ENCODE assay signal across 1 cellular context in genomic region chr2:68849579-68850030, GRCh38.
A peak's percentile ranks its signal among the peaks of the same experiment; 100 is the strongest.
TF ChIP-seq lines count a peak whose summit lies in the region.

No MANE protein-coding gene starts in this region.

TF ChIP-seq in K562, 482 proteins besides CTCF, POLR2A, EP300 and RAD21 (continued from another document and continues in another):
- TF ChIP-seq, protein P1, sequence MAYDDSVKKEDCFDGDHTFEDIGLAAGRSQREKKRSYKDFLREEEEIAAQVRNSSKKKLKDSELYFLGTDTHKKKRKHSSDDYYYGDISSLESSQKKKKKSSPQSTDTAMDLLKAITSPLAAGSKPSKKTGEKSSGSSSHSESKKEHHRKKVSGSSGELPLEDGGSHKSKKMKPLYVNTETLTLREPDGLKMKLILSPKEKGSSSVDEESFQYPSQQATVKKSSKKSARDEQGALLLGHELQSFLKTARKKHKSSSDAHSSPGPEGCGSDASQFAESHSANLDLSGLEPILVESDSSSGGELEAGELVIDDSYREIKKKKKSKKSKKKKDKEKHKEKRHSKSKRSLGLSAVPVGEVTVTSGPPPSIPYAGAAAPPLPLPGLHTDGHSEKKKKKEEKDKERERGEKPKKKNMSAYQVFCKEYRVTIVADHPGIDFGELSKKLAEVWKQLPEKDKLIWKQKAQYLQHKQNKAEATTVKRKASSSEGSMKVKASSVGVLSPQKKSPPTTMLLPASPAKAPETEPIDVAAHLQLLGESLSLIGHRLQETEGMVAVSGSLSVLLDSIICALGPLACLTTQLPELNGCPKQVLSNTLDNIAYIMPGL (CRISPR knock-in tag; IDR thresholded peaks at IDR 0.05) = no peak
- TF ChIP-seq MTA2 (IDR thresholded peaks at IDR 0.05; ENCODE audit: low read depth) (0 out of 2 replicates have a peak, but pooled peaks have one; percentile 37), SMAD4 (CRISPR knock-in tag; conservative IDR thresholded peaks at IDR 0.05) (0 out of 2 replicates have a peak, but pooled peaks have one; percentile 6), ZNF212 (CRISPR knock-in tag; IDR thresholded peaks at IDR 0.05) (no peak), RUNX1 (IDR thresholded peaks at IDR 0.05; ENCODE audit: low read depth) (no peak), KAT7 (CRISPR knock-in tag; IDR thresholded peaks at IDR 0.05; ENCODE audit: borderline replicate concordance) (no peak), RBM14 (IDR thresholded peaks at IDR 0.05; ENCODE audit: borderline replicate concordance, insufficient read depth, low read depth, low read length) (no peak), NUFIP1 (IDR thresholded peaks at IDR 0.05; ENCODE audit: partially characterized antibody) (no peak), PRDM10 (IDR thresholded peaks at IDR 0.05; ENCODE audit: partially characterized antibody) (no peak), BRF1 (IDR thresholded peaks at IDR 0.05; ENCODE audit: borderline replicate concordance, extremely low read depth, insufficient read length) (no peak), SREBF2 (CRISPR knock-in tag; IDR thresholded peaks at IDR 0.05) (no peak), ZNF668 (CRISPR knock-in tag; IDR thresholded peaks at IDR 0.05) (no peak), MTF1 (CRISPR knock-in tag; IDR thresholded peaks at IDR 0.05; ENCODE audit: borderline replicate concordance) (no peak), ZNF77 (CRISPR knock-in tag; IDR thresholded peaks at IDR 0.05) (no peak), CCNT2 (IDR thresholded peaks at IDR 0.05; ENCODE audit: borderline replicate concordance, extremely low read depth, insufficient read length, low read depth, low read length) (no peak), XRCC4 (IDR thresholded peaks at IDR 0.05; ENCODE audit: extremely low read depth, insufficient read depth, insufficient read length) (no peak), HCFC1 (IDR thresholded peaks at IDR 0.05; ENCODE audit: low read depth, low read length) (no peak), USF2 (CRISPR knock-in tag; IDR thresholded peaks at IDR 0.05) (no peak), SRSF9 (IDR thresholded peaks at IDR 0.05; ENCODE audit: borderline replicate concordance, low read depth, low read length) (no peak), ZBTB40 (IDR thresholded peaks at IDR 0.05) (peak; percentile 70), ZBTB40 (CRISPR knock-in tag; IDR thresholded peaks at IDR 0.05) (no peak), NR2C2 (CRISPR knock-in tag; IDR thresholded peaks at IDR 0.05) (no peak), NR2C2 (tag; IDR thresholded peaks at IDR 0.05) (peak; percentile 73; the same call in 1 of the 2 replicates), SMARCB1 (IDR thresholded peaks at IDR 0.05; ENCODE audit: insufficient read length, low read depth) (no peak), ZNF347 (CRISPR knock-in tag; IDR thresholded peaks at IDR 0.05; ENCODE audit: low read depth) (no peak)
- TF ChIP-seq, protein P2, sequence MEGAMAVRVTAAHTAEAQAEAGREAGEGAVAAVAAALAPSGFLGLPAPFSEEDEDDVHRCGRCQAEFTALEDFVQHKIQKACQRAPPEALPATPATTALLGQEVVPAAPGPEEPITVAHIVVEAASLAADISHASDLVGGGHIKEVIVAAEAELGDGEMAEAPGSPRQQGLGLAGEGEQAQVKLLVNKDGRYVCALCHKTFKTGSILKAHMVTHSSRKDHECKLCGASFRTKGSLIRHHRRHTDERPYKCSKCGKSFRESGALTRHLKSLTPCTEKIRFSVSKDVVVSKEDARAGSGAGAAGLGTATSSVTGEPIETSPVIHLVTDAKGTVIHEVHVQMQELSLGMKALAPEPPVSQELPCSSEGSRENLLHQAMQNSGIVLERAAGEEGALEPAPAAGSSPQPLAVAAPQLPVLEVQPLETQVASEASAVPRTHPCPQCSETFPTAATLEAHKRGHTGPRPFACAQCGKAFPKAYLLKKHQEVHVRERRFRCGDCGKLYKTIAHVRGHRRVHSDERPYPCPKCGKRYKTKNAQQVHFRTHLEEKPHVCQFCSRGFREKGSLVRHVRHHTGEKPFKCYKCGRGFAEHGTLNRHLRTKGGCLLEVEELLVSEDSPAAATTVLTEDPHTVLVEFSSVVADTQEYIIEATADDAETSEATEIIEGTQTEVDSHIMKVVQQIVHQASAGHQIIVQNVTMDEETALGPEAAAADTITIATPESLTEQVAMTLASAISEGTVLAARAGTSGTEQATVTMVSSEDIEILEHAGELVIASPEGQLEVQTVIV (CRISPR knock-in tag; IDR thresholded peaks at IDR 0.05; ENCODE audit: borderline replicate concordance) = no peak
- TF ChIP-seq, protein P3, sequence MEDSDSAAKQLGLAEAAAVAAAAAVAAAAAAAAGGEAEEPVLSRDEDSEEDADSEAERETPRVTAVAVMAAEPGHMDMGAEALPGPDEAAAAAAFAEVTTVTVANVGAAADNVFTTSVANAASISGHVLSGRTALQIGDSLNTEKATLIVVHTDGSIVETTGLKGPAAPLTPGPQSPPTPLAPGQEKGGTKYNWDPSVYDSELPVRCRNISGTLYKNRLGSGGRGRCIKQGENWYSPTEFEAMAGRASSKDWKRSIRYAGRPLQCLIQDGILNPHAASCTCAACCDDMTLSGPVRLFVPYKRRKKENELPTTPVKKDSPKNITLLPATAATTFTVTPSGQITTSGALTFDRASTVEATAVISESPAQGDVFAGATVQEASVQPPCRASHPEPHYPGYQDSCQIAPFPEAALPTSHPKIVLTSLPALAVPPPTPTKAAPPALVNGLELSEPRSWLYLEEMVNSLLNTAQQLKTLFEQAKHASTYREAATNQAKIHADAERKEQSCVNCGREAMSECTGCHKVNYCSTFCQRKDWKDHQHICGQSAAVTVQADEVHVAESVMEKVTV (CRISPR knock-in tag; IDR thresholded peaks at IDR 0.05) = no peak; the same call in 1 of the 2 replicates
- TF ChIP-seq, protein P4, sequence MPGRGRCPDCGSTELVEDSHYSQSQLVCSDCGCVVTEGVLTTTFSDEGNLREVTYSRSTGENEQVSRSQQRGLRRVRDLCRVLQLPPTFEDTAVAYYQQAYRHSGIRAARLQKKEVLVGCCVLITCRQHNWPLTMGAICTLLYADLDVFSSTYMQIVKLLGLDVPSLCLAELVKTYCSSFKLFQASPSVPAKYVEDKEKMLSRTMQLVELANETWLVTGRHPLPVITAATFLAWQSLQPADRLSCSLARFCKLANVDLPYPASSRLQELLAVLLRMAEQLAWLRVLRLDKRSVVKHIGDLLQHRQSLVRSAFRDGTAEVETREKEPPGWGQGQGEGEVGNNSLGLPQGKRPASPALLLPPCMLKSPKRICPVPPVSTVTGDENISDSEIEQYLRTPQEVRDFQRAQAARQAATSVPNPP (IDR thresholded peaks at IDR 0.05; ENCODE audit: borderline replicate concordance, insufficient read depth, insufficient read length) = no peak
- TF ChIP-seq, protein P5, sequence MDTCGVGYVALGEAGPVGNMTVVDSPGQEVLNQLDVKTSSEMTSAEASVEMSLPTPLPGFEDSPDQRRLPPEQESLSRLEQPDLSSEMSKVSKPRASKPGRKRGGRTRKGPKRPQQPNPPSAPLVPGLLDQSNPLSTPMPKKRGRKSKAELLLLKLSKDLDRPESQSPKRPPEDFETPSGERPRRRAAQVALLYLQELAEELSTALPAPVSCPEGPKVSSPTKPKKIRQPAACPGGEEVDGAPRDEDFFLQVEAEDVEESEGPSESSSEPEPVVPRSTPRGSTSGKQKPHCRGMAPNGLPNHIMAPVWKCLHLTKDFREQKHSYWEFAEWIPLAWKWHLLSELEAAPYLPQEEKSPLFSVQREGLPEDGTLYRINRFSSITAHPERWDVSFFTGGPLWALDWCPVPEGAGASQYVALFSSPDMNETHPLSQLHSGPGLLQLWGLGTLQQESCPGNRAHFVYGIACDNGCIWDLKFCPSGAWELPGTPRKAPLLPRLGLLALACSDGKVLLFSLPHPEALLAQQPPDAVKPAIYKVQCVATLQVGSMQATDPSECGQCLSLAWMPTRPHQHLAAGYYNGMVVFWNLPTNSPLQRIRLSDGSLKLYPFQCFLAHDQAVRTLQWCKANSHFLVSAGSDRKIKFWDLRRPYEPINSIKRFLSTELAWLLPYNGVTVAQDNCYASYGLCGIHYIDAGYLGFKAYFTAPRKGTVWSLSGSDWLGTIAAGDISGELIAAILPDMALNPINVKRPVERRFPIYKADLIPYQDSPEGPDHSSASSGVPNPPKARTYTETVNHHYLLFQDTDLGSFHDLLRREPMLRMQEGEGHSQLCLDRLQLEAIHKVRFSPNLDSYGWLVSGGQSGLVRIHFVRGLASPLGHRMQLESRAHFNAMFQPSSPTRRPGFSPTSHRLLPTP (IDR thresholded peaks at IDR 0.05; ENCODE audit: borderline replicate concordance, extremely low read depth, insufficient read length) = no peak
